Comparison of ENCODE assay signal across 18 cellular contexts in genomic region chr10:14086596-14086995, GRCh38.
DNase-seq lines count a peak whose midpoint lies in the region; FAIRE-seq and TF ChIP-seq lines count a peak whose summit lies in the region.
"Had no signal": no experiment of that assay in that cellular context is flagged by ENCODE, and none has a peak within 500 bp of the region (broad histone marks: within the 10 kb centered on the region; RNA-seq: fewer than 3 reads in every experiment).

No MANE protein-coding gene starts in this region.

- TF ChIP-seq CTCF in osteoblast (IDR thresholded peaks at IDR 0.05; ENCODE audit: extremely low read depth, low read depth, low read length) (no peak), kidney (IDR thresholded peaks at IDR 0.05; ENCODE audit: borderline replicate concordance, extremely low read depth, insufficient read depth) (no peak)

- H2AFZ ChIP-seq in osteoblast (ENCODE audit: low read length): peak overlapping the region; percentile 75

- peak overlapping the region; percentile 32 for H3K4me2 ChIP-seq in osteoblast (ENCODE audit: insufficient read depth, low read length)
- H3K4me2 ChIP-seq: A549 had no signal

- intact Hi-C loops in kidney (cut with DNase I): no loop called here

- FAIRE-seq in kidney (lab: Jason Lieb, UNC): no peak
- FAIRE-seq: A549, H1, HepG2 had no signal

- H3K4me1 ChIP-seq in osteoblast (ENCODE audit: insufficient read depth, low read length): peaks cover 7% of the 10 kb centered on the region
- no peaks in the 10 kb centered on the region for H3K4me1 ChIP-seq in kidney (ENCODE audit: control insufficient read depth in 1 of 2, insufficient read depth in 1 of 2, low read depth in 1 of 2, low read length in 2 of 2)
- H3K4me1 ChIP-seq: A549 had no signal

- no peaks in the 10 kb centered on the region for H4K20me1 ChIP-seq in osteoblast (ENCODE audit: insufficient read depth, low read length)

- H3K4me3 ChIP-seq in MG63 (no peak overlapping the region), osteoblast (ENCODE audit: insufficient read depth, low read length) (no peak overlapping the region), kidney (ENCODE audit: low read length in 2 of 2) (no peak overlapping the region)
- H3K4me3 ChIP-seq: A549, SJSA1 had no signal

- H3K9me3 ChIP-seq in MG63 (peaks cover 7% of the 10 kb centered on the region), osteoblast (ENCODE audit: low read depth, low read length) (no peaks in the 10 kb centered on the region), kidney (ENCODE audit: control insufficient read depth in 1 of 2, low read length in 2 of 2) (no peaks in the 10 kb centered on the region)
- H3K9me3 ChIP-seq: A549, SJSA1 had no signal

- DNase-seq in EH (ENCODE audit: low read depth) (peak; percentile 65), MG63 (peak; percentile 60), brain pericyte (ENCODE audit: low read depth, low spot score) (peak; percentile 37), osteoblast (ENCODE audit: insufficient read length, low spot score, missing footprints) (peak; percentile 66), kidney (no peak), NCI-H2029 treated with DMSO at 0.1 percent for 48 hours (lab: John Stamatoyannopoulos, UW) (no peak)
- no peak for DNase-seq in activated CD4-positive, alpha-beta T cell treated with anti-CD3 and anti-CD28 coated beads, Interleukin-2, amount 50 U/mL, for 4 hours
- DNase-seq: GF-D8; MM.1S; NCI-H1105 treated with DMSO at 0.1 percent for 48 hours; NCI-H2081; NCI-H526 treated with DMSO at 0.1 percent for 48 hours; NK-92 treated with Interleukin-12 subunit alpha and Interleukin-12 subunit beta, amount 100 ng/mL, for 24 hours had no signal

- H3K27me3 ChIP-seq in MG63 (no peaks in the 10 kb centered on the region), osteoblast (ENCODE audit: insufficient read depth, low read length) (no peaks in the 10 kb centered on the region)
- H3K27me3 ChIP-seq: SJSA1 had no signal

- H3K36me3 ChIP-seq in MG63 (no peaks in the 10 kb centered on the region), osteoblast (ENCODE audit: insufficient read depth, low read length) (no peaks in the 10 kb centered on the region), kidney (ENCODE audit: control insufficient read depth in 1 of 2, insufficient read depth in 2 of 2, low read length in 2 of 2) (no peaks in the 10 kb centered on the region)
- H3K36me3 ChIP-seq: SJSA1 had no signal

- H3K9ac ChIP-seq in kidney (ENCODE audit: low read length in 2 of 2): no peak overlapping the region

- H3K79me2 ChIP-seq in osteoblast (ENCODE audit: insufficient read depth, low read length): no peaks in the 10 kb centered on the region

- H3K27ac ChIP-seq in osteoblast (ENCODE audit: low read depth, low read length) (no peak overlapping the region), kidney (ENCODE audit: low read depth in 2 of 2, low read length in 2 of 2) (no peak overlapping the region)
- H3K27ac ChIP-seq: A549, RWPE1, SJSA1 had no signal

Comparison
In these comparisons a context has a peak if more than half of its experiments do, and no peak if none do; other contexts are left out.
1. DNase-seq: peak in EH (single experiment), MG63 (single experiment), brain pericyte (single experiment) and osteoblast (single experiment); none in kidney (single experiment), NCI-H2029 treated with DMSO at 0.1 percent for 48 hours (single experiment) and activated CD4-positive, alpha-beta T cell treated with anti-CD3 and anti-CD28 coated beads, Interleukin-2, amount 50 U/mL, for 4 hours (0 of 2).